ENCODE assay signal across 8 cellular contexts in genomic region chr2:27133195-27133875, GRCh38. TPM values are rescaled to one million over a fixed set of nuclear protein-coding genes. Genes with fewer than 3 reads are reported as not detected.
DNase-seq lines count a peak whose midpoint lies in the region; ATAC-seq and TF ChIP-seq lines count a peak whose summit lies in the region.

No MANE protein-coding gene starts in this region.

- no peak overlapping the region for H4K91ac ChIP-seq in IMR-90 (ENCODE audit: insufficient read depth, low read depth, low read length)

- no peak for TF ChIP-seq CTCF in 22Rv1 (IDR thresholded peaks at IDR 0.05)
- no peak for TF ChIP-seq CTCF in IMR-90 (conservative IDR thresholded peaks at IDR 0.05; ENCODE audit: low read depth, low read length)
- TF ChIP-seq CTCF in ascending aorta (IDR thresholded peaks at IDR 0.05): no peak
- TF ChIP-seq CTCF in left lung (IDR thresholded peaks at IDR 0.05): no peak

- H4K20me1 ChIP-seq in IMR-90 (ENCODE audit: insufficient read depth, low read length): peaks cover 15% of the 10 kb centered on the region

- H3K14ac ChIP-seq in IMR-90 (replicated peaks; ENCODE audit: low read depth, low read length): peak overlapping the region; percentile 4; the same call in 1 of the 2 replicates

- peaks cover 14% of the 10 kb centered on the region for H3K9me1 ChIP-seq in IMR-90 (ENCODE audit: insufficient read depth, low read length)

- no peak overlapping the region for H3K4ac ChIP-seq in IMR-90 (ENCODE audit: low read depth, low read length)

- no peak overlapping the region for H2BK20ac ChIP-seq in IMR-90 (ENCODE audit: low read depth, low read length)

- H4K5ac ChIP-seq in IMR-90 (ENCODE audit: low read depth, low read length): no peak overlapping the region

- peaks cover 34% of the 10 kb centered on the region for H3K36me3 ChIP-seq in IMR-90 (ENCODE audit: control insufficient read depth, insufficient read depth, low read length)
- H3K36me3 ChIP-seq in ascending aorta: peaks cover 22% of the 10 kb centered on the region in 2 donors
- H3K36me3 ChIP-seq in left lung: peaks cover 0 to 35% of the 10 kb centered on the region in 2 donors
- H3K36me3 ChIP-seq in stomach smooth muscle (ENCODE audit: control insufficient read depth in 2 of 2, insufficient read depth in 2 of 2, low read length in 2 of 2): peaks cover 21 to 28% of the 10 kb centered on the region in 2 donors

- intact Hi-C loops in IMR-90 (cut with micrococcal nuclease): no loop called here
- intact Hi-C loops in ascending aorta (cut with DNase I): loop anchor here (5.0 to 10.0 kb wide), 4 partner anchors 46 to 361 kb away; partner anchors contain the start of genes FNDC4, GCKR, GTF3C2 and KHK
- intact Hi-C loops in left lung (cut with DNase I): no loop called here

- H3K18ac ChIP-seq in IMR-90 (ENCODE audit: low read depth, low read length): no peak overlapping the region

- 60% methylated on average over 7 of the region's 14 CpGs; no CpG with 5 or more reads in 1 of the 2 experiments for WGBS in IMR-90 (ENCODE audit: extremely low coverage in 2 of 2, insufficient read length in 1 of 2), 2 experiments

- H3K4me2 ChIP-seq in IMR-90 (ENCODE audit: low read depth, low read length): peak overlapping the region; percentile 75

- H2BK5ac ChIP-seq in IMR-90 (ENCODE audit: low read depth, low read length, poor library complexity, severe bottlenecking): no peak overlapping the region

- dilution Hi-C loops in IMR-90 (cut with HindIII; ENCODE audit: low sequenced_read_pairs, unreplicated experiment): no loop called here

- H3K4me3 ChIP-seq in IMR-90 (ENCODE audit: insufficient read depth, low read depth, low read length): peak overlapping the region; percentile 79
- H3K4me3 ChIP-seq in ascending aorta: peak overlapping the region; percentile 89 to 96
- H3K4me3 ChIP-seq in left lung: peak overlapping the region; percentile 98 to 100
- H3K4me3 ChIP-seq in stomach smooth muscle (ENCODE audit: low read length in 2 of 2): peak overlapping the region; percentile 85 to 88

- DNase-seq in IMR-90 (no peak), ascending aorta (ENCODE audit: low spot score in 2 of 2) (no peak), left lung (no peak), SHP77 (lab: John Stamatoyannopoulos, UW) (no peak)

- H3K4me1 ChIP-seq in IMR-90 (ENCODE audit: control insufficient read depth, insufficient read depth, low read length): peaks cover 9% of the 10 kb centered on the region
- H3K4me1 ChIP-seq in ascending aorta: peaks cover 5 to 11% of the 10 kb centered on the region in 2 donors
- H3K4me1 ChIP-seq in left lung: peaks cover 9 to 16% of the 10 kb centered on the region in 2 donors
- H3K4me1 ChIP-seq in stomach smooth muscle (ENCODE audit: control insufficient read depth, insufficient read depth, low read length): peaks cover 18% of the 10 kb centered on the region

- TF ChIP-seq RAD21 in IMR-90 (IDR thresholded peaks at IDR 0.05; ENCODE audit: low read length): no peak

- in situ Hi-C loops in IMR-90 (cut with MboI; ENCODE audit: low sequenced_read_pairs): no loop called here

- H3K56ac ChIP-seq in IMR-90 (ENCODE audit: extremely low read depth, insufficient read depth, low read length): peak overlapping the region; percentile 57; the same call in 1 of the 2 replicates

- peaks cover 3% of the 10 kb centered on the region; the same call in 1 of the 2 replicates for H3K27me3 ChIP-seq in IMR-90 (ENCODE audit: control insufficient read depth, insufficient read depth, low read length)
- no peaks in the 10 kb centered on the region for H3K27me3 ChIP-seq in ascending aorta
- no peaks in the 10 kb centered on the region for H3K27me3 ChIP-seq in left lung
- no peaks in the 10 kb centered on the region for H3K27me3 ChIP-seq in stomach smooth muscle (ENCODE audit: control insufficient read depth in 1 of 2, insufficient read depth in 2 of 2, low read length in 2 of 2)

- no peak overlapping the region for H2AK9ac ChIP-seq in IMR-90 (replicated peaks; ENCODE audit: low read depth, low read length, poor library complexity)

- peak overlapping the region; percentile 69 for H3K27ac ChIP-seq in 22Rv1
- H3K27ac ChIP-seq in IMR-90 (ENCODE audit: insufficient read depth, low read length): no peak overlapping the region
- H3K27ac ChIP-seq in ascending aorta: peak overlapping the region; percentile 90 to 91
- peak overlapping the region in 1 of 2 donors; percentile 90 for H3K27ac ChIP-seq in left lung
- H3K27ac ChIP-seq in stomach smooth muscle (ENCODE audit: low read length): no peak overlapping the region

- peak overlapping the region; percentile 21 for H2AFZ ChIP-seq in IMR-90 (replicated peaks; ENCODE audit: low read length, poor library complexity)

- ATAC-seq in IMR-90 (ENCODE audit: low read depth): no peak
- ATAC-seq in left lung: no peak
- ATAC-seq in HG03097 (IDR thresholded peaks at IDR 0.05; ENCODE audit: low FRiP score, unreplicated experiment): no peak
- ATAC-seq in HG03571 (IDR thresholded peaks at IDR 0.05; ENCODE audit: unreplicated experiment): no peak

- no peak overlapping the region for H4K8ac ChIP-seq in IMR-90 (ENCODE audit: low read depth in 2 of 2, low read length in 2 of 2)

- TF ChIP-seq POLR2A in IMR-90 (IDR thresholded peaks at IDR 0.05; ENCODE audit: low read depth, low read length): no peak

- POLR2A ChIA-PET in IMR-90 (lab: Charles Lee; ENCODE audit: unreplicated experiment): no interaction called here

- BruUV-seq in IMR-90 (replicated peaks; lab: Mats Ljungman, UMichigan): no TSS peak

- no peak overlapping the region for H2BK15ac ChIP-seq in IMR-90 (ENCODE audit: low read depth, low read length)

- peak overlapping the region; percentile 52; the same call in 1 of the 2 replicates for H3K23ac ChIP-seq in IMR-90 (ENCODE audit: low read depth, low read length)

- H2BK120ac ChIP-seq in IMR-90 (ENCODE audit: low read depth, low read length): no peak overlapping the region

- no peak overlapping the region for H2AK5ac ChIP-seq in IMR-90 (ENCODE audit: low read depth, low read length)

- CTCF ChIA-PET in IMR-90 (lab: Yijun Ruan, JAX): interaction anchor here (1.0 to 1.4 kb wide), 8 partner anchors 7 to 52 kb away, joined by 3 to 9 read pairs (median 4); no protein-coding TSS in a partner anchor

- H3K79me1 ChIP-seq in IMR-90 (ENCODE audit: low read depth in 1 of 2, low read length in 2 of 2): peaks cover 14 to 27% of the 10 kb centered on the region in 2 experiments

- peak overlapping the region; percentile 63 for H3K9ac ChIP-seq in IMR-90 (ENCODE audit: low read depth, low read length)
- peak overlapping the region; percentile 87 to 90 for H3K9ac ChIP-seq in stomach smooth muscle (ENCODE audit: low read length in 2 of 2)

- H3K9me3 ChIP-seq in IMR-90 (ENCODE audit: control insufficient read depth, insufficient read depth, low read length) (no peaks in the 10 kb centered on the region), ascending aorta (no peaks in the 10 kb centered on the region), left lung (no peaks in the 10 kb centered on the region), stomach smooth muscle (ENCODE audit: control insufficient read depth in 2 of 2, low read length in 2 of 2) (no peaks in the 10 kb centered on the region)

TF ChIP-seq in IMR-90, 13 proteins besides CTCF, POLR2A, EP300 and RAD21 (continues in another document):
- TF ChIP-seq, protein P1, sequence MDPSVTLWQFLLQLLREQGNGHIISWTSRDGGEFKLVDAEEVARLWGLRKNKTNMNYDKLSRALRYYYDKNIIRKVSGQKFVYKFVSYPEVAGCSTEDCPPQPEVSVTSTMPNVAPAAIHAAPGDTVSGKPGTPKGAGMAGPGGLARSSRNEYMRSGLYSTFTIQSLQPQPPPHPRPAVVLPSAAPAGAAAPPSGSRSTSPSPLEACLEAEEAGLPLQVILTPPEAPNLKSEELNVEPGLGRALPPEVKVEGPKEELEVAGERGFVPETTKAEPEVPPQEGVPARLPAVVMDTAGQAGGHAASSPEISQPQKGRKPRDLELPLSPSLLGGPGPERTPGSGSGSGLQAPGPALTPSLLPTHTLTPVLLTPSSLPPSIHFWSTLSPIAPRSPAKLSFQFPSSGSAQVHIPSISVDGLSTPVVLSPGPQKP (IDR thresholded peaks at IDR 0.05; ENCODE audit: borderline replicate concordance, low read depth, low read length): no peak
- TF ChIP-seq SMC3 (IDR thresholded peaks at IDR 0.05; ENCODE audit: low read depth, low read length) (no peak), RFX5 (IDR thresholded peaks at IDR 0.05; ENCODE audit: low read depth, low read length) (no peak), CHD1 (IDR thresholded peaks at IDR 0.05; ENCODE audit: low read depth, low read length) (no peak), FOS (IDR thresholded peaks at IDR 0.05; ENCODE audit: low read depth, low read length) (no peak), MAZ (IDR thresholded peaks at IDR 0.05; ENCODE audit: borderline replicate concordance, low read depth, low read length) (no peak), BHLHE40 (IDR thresholded peaks at IDR 0.05; ENCODE audit: low read depth, low read length) (no peak), NFE2L2 (IDR thresholded peaks at IDR 0.05; ENCODE audit: low read depth, low read length) (no peak)

RNA-seq across cellular contexts. Expression of gene PREB, which starts 1.1 kb away (rescaled TPM):
- 36.1 and 38.9 TPM in 2 replicates for total RNA-seq in IMR-90 (2012; rRNA removed)
- polyA plus RNA-seq in IMR-90 (2012; rRNA removed): 49.0 and 52.2 TPM in 2 replicates
- polyA plus RNA-seq in IMR-90 (2012; cell fraction: cytosol; rRNA removed): 39.9 and 44.8 TPM in 2 replicates
- 60.6 and 87.6 TPM in 2 replicates for polyA plus RNA-seq in IMR-90 (2012; cell fraction: nucleus; rRNA removed; ENCODE audit: low replicate concordance)
- total RNA-seq in ascending aorta: 116 TPM
- 10 to 100 TPM; 50.8 to 65.3 TPM for total RNA-seq in left lung

RNA-seq across cellular contexts. Expression of gene PRR30, which starts 5.9 kb away (rescaled TPM):
- total RNA-seq in IMR-90 (2012; rRNA removed) (not detected in 2 replicates), ascending aorta (not detected), left lung (not detected)
- polyA plus RNA-seq in IMR-90 (2012; rRNA removed): not detected in 2 replicates
- not detected in 2 replicates for polyA plus RNA-seq in IMR-90 (2012; cell fraction: cytosol; rRNA removed)
- polyA plus RNA-seq in IMR-90 (2012; cell fraction: nucleus; rRNA removed; ENCODE audit: low replicate concordance): not detected in 2 replicates

RNA-seq across cellular contexts. Expression of gene ABHD1, which starts 9.7 kb away (rescaled TPM):
- not detected in 2 replicates for total RNA-seq in IMR-90 (2012; rRNA removed)
- 0.14 and 0.24 TPM in 2 replicates for polyA plus RNA-seq in IMR-90 (2012; rRNA removed)
- 0.11 TPM in 1 of 2 replicates, not detected in the other for polyA plus RNA-seq in IMR-90 (2012; cell fraction: cytosol; rRNA removed)
- polyA plus RNA-seq in IMR-90 (2012; cell fraction: nucleus; rRNA removed; ENCODE audit: low replicate concordance): 0.16 and 0.76 TPM in 2 replicates
- not detected for total RNA-seq in ascending aorta
- not detected for total RNA-seq in left lung

RNA-seq across cellular contexts. Expression of gene CGREF1, which starts 14.4 kb away (rescaled TPM):
- total RNA-seq in IMR-90 (2012; rRNA removed) (0.28 and 0.54 TPM in 2 replicates), ascending aorta (3.5 TPM), left lung (1 to 10 TPM; 2.8 to 3.4 TPM)
- polyA plus RNA-seq in IMR-90 (2012; rRNA removed): 1.3 TPM in 2 replicates
- 1.3 and 1.7 TPM in 2 replicates for polyA plus RNA-seq in IMR-90 (2012; cell fraction: cytosol; rRNA removed)
- polyA plus RNA-seq in IMR-90 (2012; cell fraction: nucleus; rRNA removed; ENCODE audit: low replicate concordance): 2.0 and 2.1 TPM in 2 replicates

RNA-seq across cellular contexts. Expression of gene TCF23, which starts 15.5 kb away (rescaled TPM):
- total RNA-seq in IMR-90 (2012; rRNA removed) (not detected in 2 replicates), ascending aorta (not detected), left lung (under 1 TPM; 0.08 to 0.50 TPM)
- not detected in 2 replicates for polyA plus RNA-seq in IMR-90 (2012; rRNA removed)
- polyA plus RNA-seq in IMR-90 (2012; cell fraction: cytosol; rRNA removed): not detected in 2 replicates
- not detected in 2 replicates for polyA plus RNA-seq in IMR-90 (2012; cell fraction: nucleus; rRNA removed; ENCODE audit: low replicate concordance)

Comparison
In these comparisons a context has a peak if more than half of its experiments do, and no peak if none do; other contexts are left out.
1. H3K27ac ChIP-seq: peak in 22Rv1 (single experiment) and ascending aorta (2 of 2); none in IMR-90 (single experiment) and stomach smooth muscle (single experiment).
2. Peak in every context shown above with its lines, with median percentiles within 50 percentile points of each other: H3K4me3 ChIP-seq.